In the genomic region with DNA sequence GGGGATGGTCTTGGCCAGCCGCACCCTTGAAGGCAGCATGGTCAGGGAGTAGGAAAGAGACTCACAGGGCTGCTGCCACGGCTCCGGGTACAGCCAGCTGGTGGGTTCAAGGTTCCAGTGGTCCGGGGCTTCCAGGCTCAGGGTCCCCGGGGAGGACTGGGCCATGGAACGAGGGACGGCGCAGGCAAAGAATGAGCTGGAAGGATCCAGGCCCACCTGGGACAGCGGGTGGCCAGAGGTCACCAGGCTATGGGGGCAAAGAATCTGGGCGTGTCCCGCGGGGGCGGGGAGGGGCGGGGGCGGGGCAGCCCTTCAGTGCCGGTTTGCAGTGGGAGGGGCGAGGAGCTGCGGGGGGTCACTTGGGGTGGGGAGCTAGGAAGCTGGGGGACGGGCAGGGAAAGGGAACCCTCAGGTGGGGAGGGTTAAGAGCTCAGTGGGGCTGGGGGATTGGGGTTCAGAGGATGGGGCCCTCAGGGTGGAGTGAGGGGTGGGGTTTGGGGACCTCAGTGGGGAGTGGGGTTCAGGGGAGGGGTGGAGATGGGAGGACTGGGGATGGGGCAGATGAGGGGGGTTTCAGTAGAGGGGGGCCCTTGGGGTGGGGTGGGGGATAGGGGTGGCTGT, we compare ENCODE assay signal across 21 cellular contexts. TPM values are rescaled to one million over a fixed set of nuclear protein-coding genes. Genes with fewer than 3 reads are reported as not detected.
DNase-seq lines count a peak whose midpoint lies in the region; ATAC-seq, FAIRE-seq and TF ChIP-seq lines count a peak whose summit lies in the region.
"Had no signal": no experiment of that assay in that cellular context is flagged by ENCODE, and none has a peak within 500 bp of the region (broad histone marks: within the 10 kb centered on the region; RNA-seq: fewer than 3 reads in every experiment).

A gene (minus strand): TSS at position 223 of the 621 bp plus-strand sequence. CDS start 638 bp downstream, outside the sequence.

- intact Hi-C loops in K562 (cut with micrococcal nuclease) (no loop called here), sciatic nerve (cut with DNase I) (no loop called here)

- H3K4me1 ChIP-seq in HEK293 (ENCODE audit: control insufficient read depth, insufficient read depth, low read length) (no peaks in the 10 kb centered on the region), K562 (replicated peaks in 1 of 2; ENCODE audit: control insufficient read depth in 2 of 2, insufficient read depth in 2 of 2, low read length in 2 of 2) (peaks cover 0 to 23% of the 10 kb centered on the region in 2 experiments; a peak in 2 of 5 replicates), hepatocyte (ENCODE audit: insufficient read depth) (no peaks in the 10 kb centered on the region)

- H3K9me3 ChIP-seq in HEK293 (ENCODE audit: control insufficient read depth, insufficient read depth, low read depth, low read length) (no peaks in the 10 kb centered on the region), K562 (replicated peaks; ENCODE audit: control insufficient read depth, insufficient read depth, low read depth, low read length) (no peaks in the 10 kb centered on the region), hepatocyte (ENCODE audit: low read depth) (no peaks in the 10 kb centered on the region)

- H2AFZ ChIP-seq in K562 (ENCODE audit: low read depth, low read length) (no peak within 1 kb of the TSS), hepatocyte (no peak within 1 kb of the TSS)

- no peaks in the 10 kb centered on the region for H3K36me3 ChIP-seq in HEK293 (ENCODE audit: control insufficient read depth in 2 of 2, insufficient read depth in 1 of 2, low read length in 2 of 2)
- H3K36me3 ChIP-seq in K562 (ENCODE audit: control insufficient read depth, insufficient read depth, low read length), result no peaks in the 10 kb centered on the region
- no peaks in the 10 kb centered on the region for H3K36me3 ChIP-seq in hepatocyte (replicated peaks; ENCODE audit: insufficient read depth, low read depth)

- H3K27ac ChIP-seq in HEK293 (ENCODE audit: extremely low read depth, low read depth, low read length), result no peak within 1 kb of the TSS
- no peak within 1 kb of the TSS for H3K27ac ChIP-seq in K562 (ENCODE audit: extremely low read depth, low read depth, low read length)
- H3K27ac ChIP-seq in hepatocyte, result no peak within 1 kb of the TSS
- H3K27ac ChIP-seq: SK-N-MC had no signal

- TF ChIP-seq CTCF in HEK293 (tag by site-specific recombination; IDR thresholded peaks at IDR 0.05) (no peak), K562 (IDR thresholded peaks at IDR 0.05 in 2 of 3, conservative IDR thresholded peaks at IDR 0.05 in 1 of 3; ENCODE audit: insufficient read depth in 2 of 3, low read depth in 1 of 3, low read length in 3 of 3) (no peak), hepatocyte (IDR thresholded peaks at IDR 0.05; ENCODE audit: poor library complexity) (no peak)

- POLR2A ChIA-PET in HEK293 (lab: Yijun Ruan, JAX) (interaction anchor here (0.6 kb wide), 1 partner anchor 8 kb away, joined by 4 read pairs; no protein-coding TSS in a partner anchor), K562 (lab: Yijun Ruan, JAX) (no interaction called here)

- H3K4me3 ChIP-seq in HEK293 (ENCODE audit: low read depth, low read length) (no peak within 1 kb of the TSS), K562 (no peak within 1 kb of the TSS), hepatocyte (no peak within 1 kb of the TSS)
- H3K4me3 ChIP-seq: GM23338, SK-N-MC had no signal

- no peak; the same call in 2 of the 3 replicates for ATAC-seq in K562
- ATAC-seq in sciatic nerve, result no peak
- no peak for ATAC-seq in GM18873 (IDR thresholded peaks at IDR 0.05; ENCODE audit: low FRiP score, unreplicated experiment)
- ATAC-seq in GM21619 (IDR thresholded peaks at IDR 0.05; ENCODE audit: unreplicated experiment), result no peak
- ATAC-seq: GM23338 had no signal

- WGBS in K562 (ENCODE audit: insufficient coverage, low coverage, missing lambda C conversion rate), result 23% methylated on average over 9 of the region's 19 CpGs
- whole genome bisulfite sequencing in hepatocyte (ENCODE audit: low lambda C conversion rate, missing lambda C conversion rate), result 91% methylated on average over 9 of the region's 19 CpGs

- H3K9me2 ChIP-seq in hepatocyte (replicated peaks; ENCODE audit: insufficient read depth), result no peaks in the 10 kb centered on the region

- H3K79me2 ChIP-seq in K562 (ENCODE audit: control insufficient read depth, insufficient read depth, low read length) (no peaks in the 10 kb centered on the region), hepatocyte (no peaks in the 10 kb centered on the region)

- H3K27me3 ChIP-seq in K562 (ENCODE audit: control insufficient read depth in 2 of 2, insufficient read depth in 2 of 2, low read length in 2 of 2) (peaks cover 22 to 49% of the 10 kb centered on the region in 2 experiments), hepatocyte (no peaks in the 10 kb centered on the region)

- no peak for TF ChIP-seq RAD21 in K562 (CRISPR knock-in tag; conservative IDR thresholded peaks at IDR 0.05 in 1 of 2, IDR thresholded peaks at IDR 0.05 in 1 of 2)

- in situ Hi-C loops in K562 (cut with MboI), result no loop called here

- BruUV-seq in K562 (replicated peaks; lab: Mats Ljungman, UMichigan), result no TSS peak

- H3K9me1 ChIP-seq in K562 (ENCODE audit: control insufficient read depth, insufficient read depth, low read length), result no peaks in the 10 kb centered on the region

- no peak for FAIRE-seq in K562 (lab: Jason Lieb, UNC)

- no peak within 1 kb of the TSS for H3K4me2 ChIP-seq in K562 (ENCODE audit: insufficient read depth, low read length)
- H3K4me2 ChIP-seq in hepatocyte, result no peak within 1 kb of the TSS

- peak within 1 kb of the TSS in 1 of 2 experiments; percentile 26; a peak in 1 of 4 replicates for H3K9ac ChIP-seq in K562 (ENCODE audit: insufficient read depth in 1 of 2, low read depth in 2 of 2, low read length in 2 of 2)

- DNase-seq in K562 (ENCODE audit: extremely low read depth in 1 of 4, low spot score in 3 of 4) (peak; percentile 19 to 87 (median 71)), hepatocyte (ENCODE audit: low spot score) (peak; percentile 4), sciatic nerve (ENCODE audit: low spot score) (peak; percentile 53), GOT3 (lab: John Stamatoyannopoulos, UW) (no peak), AG08395 (ENCODE audit: low spot score) (no peak)
- DNase-seq: ACHN; AML-193; DND-41; HFFc6; KG1; MV-4-11; NCI-H1694 treated with DMSO at 0.1 percent for 48 hours; NCI-H748 treated with DMSO at 0.1 percent for 48 hours; NK-92 treated with Interleukin-12 subunit alpha and Interleukin-12 subunit beta, amount 100 ng/mL, for 24 hours; SHP77 had no signal

- no peak for TF ChIP-seq EP300 in K562 (IDR thresholded peaks at IDR 0.05; ENCODE audit: low read length)

- CTCF ChIA-PET in HEK293 (lab: Yijun Ruan, JAX), result no interaction called here
- CTCF ChIA-PET in K562 (lab: Yijun Ruan, JAX; ENCODE audit: low intra/inter-chr PET ratio), result no interaction called here

- no peak for TF ChIP-seq POLR2A in K562 (conservative IDR thresholded peaks at IDR 0.05)

- peaks cover 6% of the 10 kb centered on the region; the same call in 1 of the 2 replicates for H4K20me1 ChIP-seq in K562 (replicated peaks; ENCODE audit: control insufficient read depth, insufficient read depth, low read length)
- H4K20me1 ChIP-seq in hepatocyte (ENCODE audit: insufficient read depth, poor library complexity, severe bottlenecking), result no peaks in the 10 kb centered on the region

TF ChIP-seq in HEK293, 187 proteins besides CTCF, POLR2A, EP300 and RAD21:
- TF ChIP-seq KLF1 (tag by site-specific recombination; IDR thresholded peaks at IDR 0.05) (peak; percentile 95), KLF8 (tag by site-specific recombination; IDR thresholded peaks at IDR 0.05) (peak; percentile 56; the same call in 1 of the 2 replicates), ZNF221 (tag by site-specific recombination; IDR thresholded peaks at IDR 0.05; ENCODE audit: borderline replicate concordance) (no peak), ZFHX2 (tag by site-specific recombination; conservative IDR thresholded peaks at IDR 0.05) (0 out of 2 replicates have a peak, but pooled peaks have one; percentile 17), EGR2 (tag by site-specific recombination; IDR thresholded peaks at IDR 0.05; ENCODE audit: low read depth) (0 out of 2 replicates have a peak, but pooled peaks have one; percentile 37)

TF ChIP-seq in K562, 482 proteins besides CTCF, POLR2A, EP300 and RAD21 (continues in another document):
- TF ChIP-seq, protein P1, sequence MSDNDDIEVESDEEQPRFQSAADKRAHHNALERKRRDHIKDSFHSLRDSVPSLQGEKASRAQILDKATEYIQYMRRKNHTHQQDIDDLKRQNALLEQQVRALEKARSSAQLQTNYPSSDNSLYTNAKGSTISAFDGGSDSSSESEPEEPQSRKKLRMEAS (CRISPR knock-in tag; IDR thresholded peaks at IDR 0.05), result no peak
- TF ChIP-seq RBM39 (optimal IDR thresholded peaks at IDR 0.05; ENCODE audit: low read depth, low read length), result no peak

RNA-seq across cellular contexts. Expression of the gene that starts here (rescaled TPM):
- total RNA-seq in K562 (2011; cell fraction: chromatin; rRNA removed; ENCODE audit: low replicate concordance), result not detected in 2 replicates
- total RNA-seq in K562 (2011; cell fraction: nucleolus; rRNA removed), result not detected in 2 replicates
- total RNA-seq in K562 (2011; cell fraction: nucleoplasm; rRNA removed), result not detected in 2 replicates
- total RNA-seq in K562 (2014; rRNA removed), result 0.12 TPM in 1 of 2 replicates, not detected in the other
- not detected in 2 replicates for total RNA-seq in K562 (2014; rRNA removed; fragmentation: Illumina TruSeq; extraction: Trizol)
- total RNA-seq in K562 (2015; rRNA removed; fragmentation: Illumina TruSeq; extraction: Trizol), result not detected in 2 replicates
- not detected in 2 replicates for total RNA-seq in K562 (2021)
- polyA plus RNA-seq in K562 (2011; rRNA removed), result 0.09 TPM in 1 of 2 replicates, not detected in the other
- not detected in 2 replicates for polyA plus RNA-seq in K562 (2011; cell fraction: cytosol; rRNA removed)
- 0.40 TPM in 1 of 2 replicates, not detected in the other for polyA plus RNA-seq in K562 (2011; cell fraction: nucleus; rRNA removed)
- polyA plus RNA-seq in K562 (2012), result not detected in 2 replicates
- polyA plus RNA-seq in K562 (2014; fragmentation: Illumina TruSeq; extraction: Trizol), result not detected in 2 replicates
- not detected for polyA plus RNA-seq in K562 (2014; fragmentation: Nextera tagmentation; extraction: Ambion mirVana)
- 0.08 TPM in 1 of 2 replicates, not detected in the other for polyA plus RNA-seq in K562 (2014; rRNA removed)
- not detected in 2 replicates for polyA minus RNA-seq in K562 (2011; rRNA and poly(A)+ RNA removed)
- polyA minus RNA-seq in K562 (2011; cell fraction: cytosol; rRNA and poly(A)+ RNA removed), result not detected in 2 replicates
- not detected in 2 replicates for polyA minus RNA-seq in K562 (2011; cell fraction: nucleus; rRNA and poly(A)+ RNA removed)
- not detected in 2 replicates for total RNA-seq in hepatocyte
- polyA plus RNA-seq in hepatocyte, result 0.33 TPM in 1 of 2 replicates, not detected in the other
- total RNA-seq in sciatic nerve, result not detected
- total RNA-seq: GM23338, HFFc6, NCI-H460 had no signal

Comparison
In these comparisons a context has a peak if more than half of its experiments do, and no peak if none do; other contexts are left out.
1. Peak in DNase-seq in K562; RNA of the gene not detected or under 1 TPM.
2. Peak in DNase-seq in hepatocyte; RNA of the gene not detected or under 1 TPM.
3. Peak in DNase-seq in sciatic nerve; RNA of the gene not detected or under 1 TPM.